Comparison of ENCODE assay signal across 35 cellular contexts in genomic region chr9:133997584-133997983, GRCh38.
"Had no signal": no experiment of that assay in that cellular context is flagged by ENCODE, and none has a peak within 500 bp of the region (broad histone marks: within the 10 kb centered on the region; RNA-seq: fewer than 3 reads in every experiment).

No MANE protein-coding gene starts in this region.

- H3K4me3 ChIP-seq: MG63 had no signal

- H3K9me3 ChIP-seq: MG63 had no signal

- H3K36me3 ChIP-seq: MG63 had no signal

- DNase-seq: Kasumi-1, MG63, MM.1S, MV-4-11, NCI-H1048, NCI-H1092, NCI-H1092 treated with DMSO at 0.1 percent for 48 hours, NCI-H1105, NCI-H1105 treated with DMSO at 0.1 percent for 48 hours, NCI-H1417, NCI-H1417 treated with DMSO at 0.1 percent for 48 hours, NCI-H1436, NCI-H1436 treated with DMSO at 0.1 percent for 48 hours, NCI-H146, NCI-H1694, NCI-H1694 treated with DMSO at 0.1 percent for 48 hours, NCI-H187, NCI-H187 treated with DMSO at 0.1 percent for 48 hours, NCI-H1930, NCI-H2029, NCI-H2029 treated with DMSO at 0.1 percent for 48 hours, NCI-H2081, NCI-H2081 treated with DMSO at 0.1 percent for 48 hours, NCI-H2107, NCI-H2171, NCI-H2171 treated with DMSO at 0.1 percent for 48 hours, NCI-H2227 treated with DMSO at 0.1 percent for 48 hours, NCI-H226, NCI-H345, NCI-H446, NCI-H446 treated with DMSO at 0.1 percent for 48 hours, NCI-H510A, NCI-H510A treated with DMSO at 0.1 percent for 48 hours, NCI-H524, NCI-H524 treated with DMSO at 0.1 percent for 48 hours had no signal

- H3K27me3 ChIP-seq: MG63 had no signal
